Comparison of ENCODE assay signal across 16 cellular contexts in genomic region chr12:88062464-88062863, GRCh38. TPM values are rescaled to one million over a fixed set of nuclear protein-coding genes. Genes with fewer than 3 reads are reported as not detected.
DNase-seq lines count a peak whose midpoint lies in the region; ATAC-seq, FAIRE-seq and TF ChIP-seq lines count a peak whose summit lies in the region.
"Had no signal": no experiment of that assay in that cellular context is flagged by ENCODE, and none has a peak within 500 bp of the region (broad histone marks: within the 10 kb centered on the region; RNA-seq: fewer than 3 reads in every experiment).

No MANE protein-coding gene starts in this region.

- no peaks in the 10 kb centered on the region for H3K27me3 Mint-ChIP-seq in nephron progenitor cell (ENCODE audit: low read depth, poor library complexity)
- H3K27me3 Mint-ChIP-seq: activated naive CD8-positive, alpha-beta T cell had no signal

- TF ChIP-seq CTCF in nephron progenitor cell (IDR thresholded peaks at IDR 0.05) = no peak

- peak; percentile 82 for ATAC-seq in GM19395 (IDR thresholded peaks at IDR 0.05; ENCODE audit: unreplicated experiment)
- ATAC-seq in HG02870 (IDR thresholded peaks at IDR 0.05; ENCODE audit: unreplicated experiment) = peak; percentile 59
- peak; percentile 69 for ATAC-seq in HG03521 (IDR thresholded peaks at IDR 0.05; ENCODE audit: unreplicated experiment)

- H3K27ac Mint-ChIP-seq in nephron progenitor cell = no peak overlapping the region

- no peaks in the 10 kb centered on the region for H3K9me3 Mint-ChIP-seq in nephron progenitor cell

- H3K36me3 Mint-ChIP-seq in nephron progenitor cell (ENCODE audit: low read depth) = peaks cover 47% of the 10 kb centered on the region

- TF ChIP-seq POLR2A in GM12891 (IDR thresholded peaks at IDR 0.05; ENCODE audit: low read depth, low read length) = no peak

- no peak overlapping the region for H3K4me3 Mint-ChIP-seq in nephron progenitor cell
- H3K4me3 Mint-ChIP-seq: activated naive CD8-positive, alpha-beta T cell had no signal

- H3K4me1 Mint-ChIP-seq in nephron progenitor cell = no peaks in the 10 kb centered on the region

- FAIRE-seq in GM12891 (lab: Jason Lieb, UNC) = peak; percentile 71

- DNase-seq in GM12891 (ENCODE audit: insufficient read length, low spot score) (no peak), RPMI8226 (no peak), NCI-H2107 treated with DMSO at 0.1 percent for 48 hours (lab: John Stamatoyannopoulos, UW; ENCODE audit: unreplicated experiment) (no peak), nephron progenitor cell (no peak)
- DNase-seq in stimulated activated CD4-positive, alpha-beta T cell treated with anti-CD3 and anti-CD28 coated beads, Interleukin-2, amount 100 ng/mL, for 48 hours = no peak
- DNase-seq: AML-193, cortex of kidney, H7, NCI-H524 treated with DMSO at 0.1 percent for 48 hours, SK-N-SH, testis had no signal

TF ChIP-seq in GM12891, 5 proteins besides CTCF, POLR2A, EP300 and RAD21:
- TF ChIP-seq PAX5 (IDR thresholded peaks at IDR 0.05; ENCODE audit: insufficient read depth, low read length, severe bottlenecking) (no peak), SPI1 (IDR thresholded peaks at IDR 0.05; ENCODE audit: low read depth, low read length) (peak; percentile 11; the same call in 1 of the 2 replicates), POLR2AphosphoS5 (IDR thresholded peaks at IDR 0.05; ENCODE audit: low read depth, low read length) (no peak), TAF1 (IDR thresholded peaks at IDR 0.05; ENCODE audit: low read depth, low read length) (no peak), POU2F2 (IDR thresholded peaks at IDR 0.05; ENCODE audit: low read depth, low read length) (no peak)
TF ChIP-seq in GM12891: peak in this region for 1.

RNA-seq across cellular contexts. Expression of gene C12orf50, which starts 33.3 kb away (rescaled TPM):
- polyA plus RNA-seq in GM12891 (2012; ENCODE audit: low read depth, missing spikeins) = not detected
- polyA plus RNA-seq: liver had no signal
